21 cellular contexts compared by ENCODE assay signal in genomic region chr15:52031542-52031941, GRCh38. TPM values are rescaled to one million over a fixed set of nuclear protein-coding genes. Genes with fewer than 3 reads are reported as not detected.
DNase-seq lines count a peak whose midpoint lies in the region; ATAC-seq and TF ChIP-seq lines count a peak whose summit lies in the region.
"Had no signal": no experiment of that assay in that cellular context is flagged by ENCODE, and none has a peak within 500 bp of the region (broad histone marks: within the 10 kb centered on the region; RNA-seq: fewer than 3 reads in every experiment).

No MANE protein-coding gene starts in this region.

- no peak for TF ChIP-seq POLR2A in esophagus squamous epithelium (IDR thresholded peaks at IDR 0.05)

- peak in 3 of 4 donors; percentile 60 to 72 (median 65) for ATAC-seq in psoas muscle
- ATAC-seq in GM21515 (IDR thresholded peaks at IDR 0.05; ENCODE audit: unreplicated experiment), result no peak

- peak; percentile 66 for DNase-seq in NK-92 treated with Interleukin-12 subunit alpha and Interleukin-12 subunit beta, amount 100 ng/mL, for 24 hours (lab: John Stamatoyannopoulos, UW)
- DNase-seq in NK-92 (lab: John Stamatoyannopoulos, UW; ENCODE audit: unreplicated experiment), result no peak
- peak; percentile 82 for DNase-seq in RWPE1 (ENCODE audit: low spot score)
- no peak for DNase-seq in esophagus squamous epithelium (lab: John Stamatoyannopoulos, UW)
- DNase-seq in psoas muscle, result no peak
- DNase-seq in activated CD8-positive, alpha-beta memory T cell treated with anti-CD3 and anti-CD28 coated beads, Interleukin-2, amount 50 U/mL, for 4 hours, result no peak
- no peak for DNase-seq in RPMI8226
- DNase-seq: 8988T; activated CD4-positive, alpha-beta T cell treated with anti-CD3 and anti-CD28 coated beads for 48 hours; activated effector memory CD4-positive, alpha-beta T cell treated with anti-CD3 and anti-CD28 coated beads, Interleukin-2, amount 50 U/mL, for 16 hours; adrenal gland; BE2C; Calu3; EL; lower lobe of right lung; naive B cell; NCI-H1417 treated with DMSO at 0.1 percent for 48 hours; small intestine; stimulated activated CD4-positive, alpha-beta T cell treated with anti-CD3 and anti-CD28 coated beads, Interleukin-4, amount 100 ng/mL, for 1 hour had no signal

- CTCF ChIA-PET in RWPE1 (lab: Yijun Ruan, JAX), result interaction anchor here (0.7 kb wide), 1 partner anchor 45 kb away, joined by 3 read pairs; no protein-coding TSS in a partner anchor

- H3K27me3 ChIP-seq in esophagus squamous epithelium (no peaks in the 10 kb centered on the region), psoas muscle (ENCODE audit: insufficient read depth in 3 of 3, low read length in 2 of 3) (no peaks in the 10 kb centered on the region)
- H3K27me3 ChIP-seq: adrenal gland, BE2C, esophagus muscularis mucosa had no signal

- TF ChIP-seq CTCF in RWPE1 (conservative IDR thresholded peaks at IDR 0.05; ENCODE audit: low read depth) (no peak), esophagus squamous epithelium (IDR thresholded peaks at IDR 0.05) (no peak), psoas muscle (IDR thresholded peaks at IDR 0.05) (no peak)

- H3K27ac ChIP-seq in RWPE1, result peak overlapping the region; percentile 99
- H3K27ac ChIP-seq in esophagus squamous epithelium, result peak overlapping the region; percentile 36 to 64 (median 56)
- no peak overlapping the region for H3K27ac ChIP-seq in psoas muscle
- H3K27ac ChIP-seq: adrenal gland, esophagus muscularis mucosa, lower lobe of right lung had no signal

- H3K9me3 ChIP-seq in esophagus squamous epithelium (peaks cover 0 to 10% (median 0%) of the 10 kb centered on the region in 3 donors), psoas muscle (no peaks in the 10 kb centered on the region)
- H3K9me3 ChIP-seq: BE2C, lower lobe of right lung had no signal

- H3K4me3 ChIP-seq in esophagus squamous epithelium (no peak overlapping the region), psoas muscle (no peak overlapping the region)
- H3K4me3 ChIP-seq: adrenal gland, esophagus muscularis mucosa, lower lobe of right lung had no signal

- intact Hi-C loops in esophagus squamous epithelium (cut with DNase I), result no loop called here
- intact Hi-C loops in psoas muscle (cut with DNase I), result no loop called here

- POLR2A ChIA-PET in RWPE1 (lab: Yijun Ruan, JAX; ENCODE audit: low non-redundant PET), result no interaction called here

- peaks cover 0 to 61% (median 0%) of the 10 kb centered on the region in 3 donors for H3K36me3 ChIP-seq in esophagus squamous epithelium
- H3K36me3 ChIP-seq in psoas muscle (ENCODE audit: insufficient read depth in 1 of 2, low read depth in 1 of 2), result no peaks in the 10 kb centered on the region
- H3K36me3 ChIP-seq: adrenal gland, lower lobe of right lung had no signal

- WGBS in esophagus squamous epithelium, 2 donors, result 26 to 50% methylated on average over 7 of the region's 7 CpGs
- WGBS in psoas muscle, 3 donors, result 93 to 96% (median 94%) methylated on average over 7 of the region's 7 CpGs

- H3K4me1 ChIP-seq in esophagus squamous epithelium (peaks cover 0 to 75% (median 9%) of the 10 kb centered on the region in 3 donors), psoas muscle (peaks cover 25% of the 10 kb centered on the region)
- H3K4me1 ChIP-seq: BE2C, lower lobe of right lung had no signal

RNA-seq across cellular contexts. Expression of gene MAPK6, which starts 12.5 kb away (rescaled TPM):
- total RNA-seq in esophagus squamous epithelium (100 to 1,000 TPM in 1 of 4 donors, 10 to 100 TPM in 3; 53.8 to 162 (median 69.2) TPM), psoas muscle (10 to 100 TPM; 29.4 to 58.5 (median 47.7) TPM)
- polyA plus RNA-seq in psoas muscle, result 10 to 100 TPM; 21.1 to 62.7 (median 48.5) TPM

RNA-seq across cellular contexts. Expression of gene LEO1, which starts 60.0 kb away (rescaled TPM):
- 10 to 100 TPM; 23.5 to 38.3 (median 32.4) TPM for total RNA-seq in esophagus squamous epithelium
- 10 to 100 TPM in 1 of 4 donors, 1 to 10 TPM in 3; 6.2 to 10.2 (median 7.1) TPM for total RNA-seq in psoas muscle
- 10 to 100 TPM in 2 of 3 donors, 1 to 10 TPM in 1; 7.1 to 18.6 (median 16.3) TPM for polyA plus RNA-seq in psoas muscle

Comparison
In these comparisons a context has a peak if more than half of its experiments do, and no peak if none do; other contexts are left out.
1. DNase-seq: peak in NK-92 treated with Interleukin-12 subunit alpha and Interleukin-12 subunit beta, amount 100 ng/mL, for 24 hours (single experiment) and RWPE1 (single experiment); none in NK-92 (single experiment), esophagus squamous epithelium (single experiment), psoas muscle (0 of 2), activated CD8-positive, alpha-beta memory T cell treated with anti-CD3 and anti-CD28 coated beads, Interleukin-2, amount 50 U/mL, for 4 hours (single experiment) and RPMI8226 (single experiment).